In genomic region chr4:77156912-77157858, GRCh38 we compare ENCODE assay signal across 8 cellular contexts. TPM values are rescaled to one million over a fixed set of nuclear protein-coding genes. Genes with fewer than 3 reads are reported as not detected.
DNase-seq lines count a peak whose midpoint lies in the region; ATAC-seq and TF ChIP-seq lines count a peak whose summit lies in the region.

Gene CCNG2 (plus strand): TSS chr4:77157207. CDS start chr4:77158533, 1,326 bp downstream.

- no peaks in the 10 kb centered on the region for H3K27me3 ChIP-seq in CD8-positive, alpha-beta T cell (ENCODE audit: insufficient read depth, low read length)
- H3K27me3 ChIP-seq in Panc1 (ENCODE audit: control insufficient read depth, insufficient read depth, low read length) (no peaks in the 10 kb centered on the region), neural cell (ENCODE audit: insufficient read depth, low read depth, low read length) (no peaks in the 10 kb centered on the region)

- peak; percentile 83 for TF ChIP-seq EP300 in neural cell (conservative IDR thresholded peaks at IDR 0.05; ENCODE audit: poor library complexity, severe bottlenecking)

- no peaks in the 10 kb centered on the region for H3K9me2 ChIP-seq in neural cell (ENCODE audit: insufficient read depth, low read length)

- H3F3A ChIP-seq in neural cell (ENCODE audit: insufficient read depth, low read length, poor library complexity, severe bottlenecking): no peaks in the 10 kb centered on the region

- peaks cover 21% of the 10 kb centered on the region for H3K4me1 ChIP-seq in CD8-positive, alpha-beta T cell (ENCODE audit: insufficient read depth, low read length)
- peaks cover 4% of the 10 kb centered on the region; the same call in 1 of the 2 replicates for H3K4me1 ChIP-seq in Panc1 (ENCODE audit: control insufficient read depth, insufficient read depth, low read length)

- TF ChIP-seq CTCF in CD8-positive, alpha-beta T cell (IDR thresholded peaks at IDR 0.05): no peak
- TF ChIP-seq CTCF in Panc1 (IDR thresholded peaks at IDR 0.05): no peak
- TF ChIP-seq CTCF in fibroblast of mammary gland (conservative IDR thresholded peaks at IDR 0.05; ENCODE audit: control insufficient read depth, insufficient read depth, low read depth, low read length): no peak
- TF ChIP-seq CTCF in neural cell (IDR thresholded peaks at IDR 0.05; ENCODE audit: poor library complexity, severe bottlenecking): peak; percentile 26

- peak within 1 kb of the TSS; percentile 99 for H3K27ac Mint-ChIP-seq in CD8-positive, alpha-beta T cell
- H3K27ac Mint-ChIP-seq in stimulated activated naive CD8-positive, alpha-beta T cell treated with anti-CD3 and anti-CD28 coated beads, Interleukin-15, Interleukin-2, amounts not matched to agents 100 ng/mL and 50 ng/mL, for 24 hours: peak within 1 kb of the TSS; percentile 96

- H3K4me3 ChIP-seq in CD8-positive, alpha-beta T cell (ENCODE audit: low read depth, low read length): peak within 1 kb of the TSS; percentile 93
- H3K4me3 ChIP-seq in Panc1 (ENCODE audit: low read depth in 2 of 2, low read length in 2 of 2) (peak within 1 kb of the TSS; percentile 69 to 82), fibroblast of mammary gland (ENCODE audit: control insufficient read depth, low read depth, low read length) (peak within 1 kb of the TSS; percentile 90), neural cell (ENCODE audit: low read length) (peak within 1 kb of the TSS; percentile 93)

- H4K20me1 ChIP-seq in neural cell (ENCODE audit: insufficient read depth): peaks cover 7% of the 10 kb centered on the region

- H3K27ac ChIP-seq in CD8-positive, alpha-beta T cell (ENCODE audit: low read depth, low read length): peak within 1 kb of the TSS; percentile 62
- H3K27ac ChIP-seq in Panc1 (ENCODE audit: low read length): peak within 1 kb of the TSS; percentile 89
- peak within 1 kb of the TSS; percentile 97 for H3K27ac ChIP-seq in neural cell (ENCODE audit: low read length)

- in situ Hi-C loops in Panc1 (cut with HindIII; ENCODE audit: low pct_unique_long_range_greater_than_20kb, low sequenced_read_pairs): no loop called here

- H3K36me3 ChIP-seq in CD8-positive, alpha-beta T cell (ENCODE audit: insufficient read depth, low read length): no peaks in the 10 kb centered on the region
- no peaks in the 10 kb centered on the region; the same call in none of the 2 replicates for H3K36me3 ChIP-seq in Panc1 (ENCODE audit: control insufficient read depth, insufficient read depth, low read length)
- H3K36me3 ChIP-seq in neural cell (ENCODE audit: insufficient read depth, low read length): no peaks in the 10 kb centered on the region

- H3K9me3 ChIP-seq in CD8-positive, alpha-beta T cell (ENCODE audit: low read length): no peaks in the 10 kb centered on the region
- H3K9me3 ChIP-seq in Panc1 (ENCODE audit: control insufficient read depth, insufficient read depth, low read depth, low read length) (no peaks in the 10 kb centered on the region), neural cell (ENCODE audit: low read length) (no peaks in the 10 kb centered on the region)

- H3K36me3 Mint-ChIP-seq in CD8-positive, alpha-beta T cell: peaks cover 23% of the 10 kb centered on the region
- H3K36me3 Mint-ChIP-seq in stimulated activated naive CD8-positive, alpha-beta T cell treated with anti-CD3 and anti-CD28 coated beads, Interleukin-15, Interleukin-2, amounts not matched to agents 100 ng/mL and 50 ng/mL, for 24 hours (ENCODE audit: low read depth): peaks cover 7% of the 10 kb centered on the region

- H3K27me3 Mint-ChIP-seq in CD8-positive, alpha-beta T cell (ENCODE audit: low read depth): no peaks in the 10 kb centered on the region
- H3K27me3 Mint-ChIP-seq in stimulated activated naive CD8-positive, alpha-beta T cell treated with anti-CD3 and anti-CD28 coated beads, Interleukin-15, Interleukin-2, amounts not matched to agents 100 ng/mL and 50 ng/mL, for 24 hours: no peaks in the 10 kb centered on the region

- peak within 1 kb of the TSS; percentile 100 for H3K9ac ChIP-seq in neural cell (ENCODE audit: low read length)

- peaks cover 42% of the 10 kb centered on the region for H3K4me1 Mint-ChIP-seq in CD8-positive, alpha-beta T cell (ENCODE audit: low read depth)
- peaks cover 53% of the 10 kb centered on the region for H3K4me1 Mint-ChIP-seq in stimulated activated naive CD8-positive, alpha-beta T cell treated with anti-CD3 and anti-CD28 coated beads, Interleukin-15, Interleukin-2, amounts not matched to agents 100 ng/mL and 50 ng/mL, for 24 hours (ENCODE audit: low read depth)

- TF ChIP-seq RAD21 in neural cell (conservative IDR thresholded peaks at IDR 0.05): peak; percentile 29

- H2AFZ ChIP-seq in neural cell (ENCODE audit: low read depth, low read length): peak within 1 kb of the TSS; percentile 73

- DNase-seq in CD8-positive, alpha-beta T cell: peak; percentile 35 to 96 (median 87)
- DNase-seq in HuH-7 (ENCODE audit: low spot score): peak; percentile 56
- no peak for DNase-seq in Panc1 (ENCODE audit: low read depth, low spot score)
- peak; percentile 58 to 72 for DNase-seq in activated T-helper 1 cell treated with anti-CD3 and anti-CD28 coated beads, Interleukin-2, amount 50 U/mL, for 16 hours (ENCODE audit: low read depth in 1 of 2, low spot score in 1 of 2)
- DNase-seq in fibroblast of mammary gland (ENCODE audit: low read depth): peak; percentile 92

- no peaks in the 10 kb centered on the region for H3K9me3 Mint-ChIP-seq in CD8-positive, alpha-beta T cell
- H3K9me3 Mint-ChIP-seq in stimulated activated naive CD8-positive, alpha-beta T cell treated with anti-CD3 and anti-CD28 coated beads, Interleukin-15, Interleukin-2, amounts not matched to agents 100 ng/mL and 50 ng/mL, for 24 hours: no peaks in the 10 kb centered on the region

- peak; percentile 48 for ATAC-seq in CD8-positive, alpha-beta T cell
- ATAC-seq in GM21390 (IDR thresholded peaks at IDR 0.05; ENCODE audit: unreplicated experiment): peak; percentile 23
- peak; percentile 46 for ATAC-seq in Panc1

- CTCF ChIA-PET in CD8-positive, alpha-beta T cell (lab: Charles Lee): interaction anchor here (1.5 to 3.3 kb wide), 2 partner anchors 47 to 61 kb away, joined by 4 to 14 read pairs; no protein-coding TSS in a partner anchor
- CTCF ChIA-PET in Panc1 (lab: Charles Lee): interaction anchor here (0.6 kb wide), 1 partner anchor 43 kb away, joined by 4 read pairs; no protein-coding TSS in a partner anchor

- H3K79me2 ChIP-seq in neural cell (replicated peaks; ENCODE audit: insufficient read depth, low read length): peaks cover 49% of the 10 kb centered on the region

- POLR2A ChIA-PET in CD8-positive, alpha-beta T cell (lab: Charles Lee): interaction anchor here (0.6 to 4.1 kb wide), 8 partner anchors 10 to 705 kb away, joined by 3 to 20 read pairs (median 3); partner anchors contain the start of genes CCNI and MRPL1
- POLR2A ChIA-PET in Panc1 (lab: Charles Lee): interaction anchor here (0.7 kb wide), 1 partner anchor 75 kb away, joined by 23 read pairs; no protein-coding TSS in a partner anchor

- H3K4me3 Mint-ChIP-seq in CD8-positive, alpha-beta T cell: peak within 1 kb of the TSS; percentile 100
- peak within 1 kb of the TSS; percentile 99 for H3K4me3 Mint-ChIP-seq in stimulated activated naive CD8-positive, alpha-beta T cell treated with anti-CD3 and anti-CD28 coated beads, Interleukin-15, Interleukin-2, amounts not matched to agents 100 ng/mL and 50 ng/mL, for 24 hours

- no TSS peak for BruUV-seq in Panc1 (replicated peaks; lab: Mats Ljungman, UMichigan)

- intact Hi-C loops in CD8-positive, alpha-beta T cell (cut with DNase I, micrococcal nuclease): loop anchor here (1.0 to 10.0 kb wide), 20 partner anchors 36 to 1780 kb away; partner anchors contain the start of genes CCNI (in 2 of the 2), MRPL1 (in 2 of the 2), SCARB2 (in 2 of the 2) and SEPTIN11 (in 2 of the 2)
- intact Hi-C loops in Panc1 (cut with micrococcal nuclease; ENCODE audit: unreplicated experiment): loop anchor here (5.0 kb wide), 1 partner anchor 80 kb away; the partner anchor contains the start of gene CCNI

- H3K4me2 ChIP-seq in neural cell (ENCODE audit: low read length): peak within 1 kb of the TSS; percentile 85

TF ChIP-seq in neural cell, 6 proteins besides CTCF, POLR2A, EP300 and RAD21:
- TF ChIP-seq TAF1 (IDR thresholded peaks at IDR 0.05; ENCODE audit: low read depth) (no peak), REST (IDR thresholded peaks at IDR 0.05; ENCODE audit: borderline replicate concordance) (peak; percentile 62), SMC3 (conservative IDR thresholded peaks at IDR 0.05; ENCODE audit: poor library complexity) (peak; percentile 22), MXI1 (conservative IDR thresholded peaks at IDR 0.05; ENCODE audit: poor library complexity, severe bottlenecking) (peak; percentile 97), POLR2AphosphoS5 (IDR thresholded peaks at IDR 0.05) (peak; percentile 96), EZH2 (IDR thresholded peaks at IDR 0.05; ENCODE audit: borderline replicate concordance, insufficient read depth, low read length, poor library complexity, severe bottlenecking) (no peak)

RNA-seq across cellular contexts. Expression of gene CCNG2, which starts in this region (rescaled TPM):
- total RNA-seq in CD8-positive, alpha-beta T cell: 10 to 100 TPM; 30.9 to 32.0 TPM
- total RNA-seq in Panc1 (2021; ENCODE audit: unreplicated experiment): 18.4 TPM
- polyA plus RNA-seq in Panc1 (2012; ENCODE audit: insufficient read length): 21.0 TPM
- 132 and 133 TPM in 2 replicates for polyA plus RNA-seq in neural cell
- polyA minus RNA-seq in neural cell: 201 and 242 TPM in 2 replicates
